Comparison of ENCODE assay signal across 16 cellular contexts in the genomic region with DNA sequence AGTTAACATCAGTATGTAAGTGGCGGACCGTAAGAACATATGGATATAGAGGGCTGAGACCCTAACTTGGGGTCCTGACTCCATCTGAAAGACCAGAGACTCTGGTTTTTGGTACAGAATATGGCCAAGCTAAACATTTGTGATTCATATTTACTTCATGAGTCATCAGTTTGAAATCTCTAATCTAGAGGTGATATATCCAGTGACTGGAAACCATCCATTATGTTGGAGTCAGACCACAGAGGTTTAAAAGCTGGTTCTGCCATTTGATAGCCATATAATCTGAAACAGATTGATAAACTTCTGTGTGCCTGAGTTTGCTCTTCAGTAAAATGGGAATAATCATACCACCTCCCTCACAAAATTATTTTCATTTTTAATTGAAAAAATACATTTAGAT.
DNase-seq lines count a peak whose midpoint lies in the region; ATAC-seq and TF ChIP-seq lines count a peak whose summit lies in the region.
"Had no signal": no experiment of that assay in that cellular context is flagged by ENCODE, and none has a peak within 500 bp of the region (broad histone marks: within the 10 kb centered on the region; RNA-seq: fewer than 3 reads in every experiment).

No MANE protein-coding gene starts in this region.

- H3K36me3 Mint-ChIP-seq in MCF 10A (ENCODE audit: insufficient read depth, unreplicated experiment) (no peaks in the 10 kb centered on the region), nephron progenitor cell (ENCODE audit: low read depth) (no peaks in the 10 kb centered on the region)
- H3K36me3 Mint-ChIP-seq: CD8-positive, alpha-beta memory T cell had no signal

- dilution Hi-C loops in mammary epithelial cell (cut with HindIII; ENCODE audit: low sequenced_read_pairs) = no loop called here

- TF ChIP-seq CTCF in mammary epithelial cell (conservative IDR thresholded peaks at IDR 0.05 in 1 of 2, IDR thresholded peaks at IDR 0.05 in 1 of 2; ENCODE audit: extremely low read depth in 1 of 2, insufficient read depth in 1 of 2, low read depth in 1 of 2, low read length in 2 of 2) (no peak), MCF 10A (IDR thresholded peaks at IDR 0.05; ENCODE audit: unreplicated experiment) (no peak), astrocyte of the cerebellum (IDR thresholded peaks at IDR 0.05; ENCODE audit: low read depth, low read length, missing control alignments) (no peak), nephron progenitor cell (IDR thresholded peaks at IDR 0.05) (no peak)

- peak; percentile 8 for DNase-seq in mammary epithelial cell
- no peak for DNase-seq in MCF 10A (ENCODE audit: unreplicated experiment)
- peak; percentile 47 for DNase-seq in astrocyte of the cerebellum (ENCODE audit: low read depth)
- peak; percentile 1 for DNase-seq in glomerular visceral epithelial cell (ENCODE audit: extremely low spot score)
- DNase-seq in left ventricle myocardium superior = no peak
- no peak for DNase-seq in activated T-cell treated with anti-CD3 and anti-CD28 coated beads for 4 hours
- no peak for DNase-seq in nephron progenitor cell
- DNase-seq: AML-193; Caco-2; CD8-positive, alpha-beta memory T cell; DND-41; GDM1; H7 had no signal

- CTCF ChIA-PET in mammary epithelial cell (lab: Charles Lee; ENCODE audit: low non-redundant PET) = no interaction called here
- CTCF ChIA-PET in MCF 10A (lab: Yijun Ruan, JAX) = interaction anchor here (1.5 kb wide), 1 partner anchor 13 kb away, joined by 4 read pairs; no protein-coding TSS in a partner anchor

- H2AFZ ChIP-seq in mammary epithelial cell (ENCODE audit: low read depth, low read length) = no peak overlapping the region
- H2AFZ ChIP-seq: GM23338 had no signal

- H3K27ac Mint-ChIP-seq in MCF 10A (ENCODE audit: low read depth, unreplicated experiment) (no peak overlapping the region), nephron progenitor cell (no peak overlapping the region)
- H3K27ac Mint-ChIP-seq: CD8-positive, alpha-beta memory T cell; GM23338 had no signal

- H3K4me3 Mint-ChIP-seq in MCF 10A (ENCODE audit: unreplicated experiment) = no peak overlapping the region
- no peak overlapping the region for H3K4me3 Mint-ChIP-seq in nephron progenitor cell
- H3K4me3 Mint-ChIP-seq: CD8-positive, alpha-beta memory T cell; GM23338 had no signal

- H3K79me2 ChIP-seq in mammary epithelial cell (ENCODE audit: insufficient read depth, low read length) = no peaks in the 10 kb centered on the region

- H4K20me1 ChIP-seq in mammary epithelial cell (ENCODE audit: insufficient read depth, low read length) = no peaks in the 10 kb centered on the region
- H4K20me1 ChIP-seq: BLaER1 had no signal

- H3K4me1 ChIP-seq in mammary epithelial cell (ENCODE audit: insufficient read depth, low read length) = peaks cover 20% of the 10 kb centered on the region
- H3K4me1 ChIP-seq: BLaER1 had no signal

- in situ Hi-C loops in mammary epithelial cell (cut with MboI; ENCODE audit: low sequenced_read_pairs in 2 of 2) (no loop called here), astrocyte of the cerebellum (cut with HindIII; ENCODE audit: low sequenced_read_pairs) (no loop called here)

- H3K4me1 Mint-ChIP-seq in MCF 10A (ENCODE audit: insufficient read depth, unreplicated experiment) (no peaks in the 10 kb centered on the region), nephron progenitor cell (peaks cover 9% of the 10 kb centered on the region)
- H3K4me1 Mint-ChIP-seq: CD8-positive, alpha-beta memory T cell had no signal

- peaks cover 17% of the 10 kb centered on the region for H3K9me3 Mint-ChIP-seq in MCF 10A (ENCODE audit: unreplicated experiment)
- no peaks in the 10 kb centered on the region for H3K9me3 Mint-ChIP-seq in nephron progenitor cell
- H3K9me3 Mint-ChIP-seq: GM23338 had no signal

- POLR2A ChIA-PET in MCF 10A (lab: Yijun Ruan, JAX) = no interaction called here

- BruUV-seq in mammary epithelial cell (replicated peaks; lab: Mats Ljungman, UMichigan) (no TSS peak), MCF 10A (replicated peaks; lab: Mats Ljungman, UMichigan) (no TSS peak)

- H3K9ac ChIP-seq in mammary epithelial cell (ENCODE audit: insufficient read depth, low read length) = no peak overlapping the region
- H3K9ac ChIP-seq: BLaER1 had no signal

- H3K27me3 ChIP-seq in mammary epithelial cell (ENCODE audit: insufficient read depth, low read length) = no peaks in the 10 kb centered on the region
- H3K27me3 ChIP-seq: BLaER1 had no signal

- ATAC-seq in left ventricle myocardium superior = no peak
- ATAC-seq: GM23338 had no signal

- no peak overlapping the region for H3K27ac ChIP-seq in mammary epithelial cell (ENCODE audit: insufficient read depth, low read depth, low read length)
- H3K27ac ChIP-seq: 22Rv1, BLaER1 had no signal

- WGBS in mammary epithelial cell (ENCODE audit: low coverage, missing lambda C conversion rate) = 100% methylated on average over 2 of the region's 2 CpGs

- H3K27me3 Mint-ChIP-seq in MCF 10A (ENCODE audit: insufficient read depth, unreplicated experiment) (no peaks in the 10 kb centered on the region), nephron progenitor cell (ENCODE audit: low read depth, poor library complexity) (no peaks in the 10 kb centered on the region)
- H3K27me3 Mint-ChIP-seq: CD8-positive, alpha-beta memory T cell had no signal

- H3K36me3 ChIP-seq in mammary epithelial cell (ENCODE audit: insufficient read depth, low read length) = no peaks in the 10 kb centered on the region
- H3K36me3 ChIP-seq: BLaER1 had no signal

- no peaks in the 10 kb centered on the region for H3K9me3 ChIP-seq in mammary epithelial cell (replicated peaks; ENCODE audit: insufficient read depth, low read length)
- H3K9me3 ChIP-seq: BLaER1, Caco-2 had no signal

- H3K4me2 ChIP-seq in mammary epithelial cell (ENCODE audit: insufficient read depth, low read depth, low read length) = no peak overlapping the region
- H3K4me2 ChIP-seq: BLaER1, GM23338 had no signal

- intact Hi-C loops in mammary epithelial cell (cut with micrococcal nuclease) = loop anchor here (5.0 kb wide), 2 partner anchors 51 to 74 kb away; no protein-coding TSS in a partner anchor
- intact Hi-C loops in MCF 10A (cut with micrococcal nuclease) = no loop called here
- intact Hi-C loops in left ventricle myocardium superior (cut with micrococcal nuclease) = no loop called here

- no peak overlapping the region for H3K4me3 ChIP-seq in mammary epithelial cell (replicated peaks in 1 of 3; ENCODE audit: insufficient read depth in 1 of 3, low read depth in 2 of 3, low read length in 3 of 3)
- H3K4me3 ChIP-seq in astrocyte of the cerebellum (ENCODE audit: low read depth, low read length) = no peak overlapping the region
- H3K4me3 ChIP-seq: BLaER1, GM23338 had no signal

Comparison
In these comparisons a context has a peak if more than half of its experiments do, and no peak if none do; other contexts are left out.
1. DNase-seq: peak in mammary epithelial cell (single experiment), astrocyte of the cerebellum (single experiment) and glomerular visceral epithelial cell (single experiment); none in MCF 10A (single experiment), left ventricle myocardium superior (single experiment), activated T-cell treated with anti-CD3 and anti-CD28 coated beads for 4 hours (single experiment) and nephron progenitor cell (single experiment).